In genomic region chr1:223628233-223628632, GRCh38 we compare ENCODE assay signal across 8 cellular contexts. TPM values are rescaled to one million over a fixed set of nuclear protein-coding genes. Genes with fewer than 3 reads are reported as not detected.
DNase-seq lines count a peak whose midpoint lies in the region; ATAC-seq and TF ChIP-seq lines count a peak whose summit lies in the region.

No MANE protein-coding gene starts in this region.

- TF ChIP-seq CTCF in HFF-Myc (IDR thresholded peaks at IDR 0.05; ENCODE audit: low read depth, low read length, missing control alignments), result peak; percentile 77
- TF ChIP-seq CTCF in gastroesophageal sphincter (IDR thresholded peaks at IDR 0.05), result peak in 3 of 4 experiments; percentile 13 to 50 (median 37)

- no peaks in the 10 kb centered on the region for H3K9me3 ChIP-seq in gastroesophageal sphincter

- H3K4me3 ChIP-seq in HFF-Myc (replicated peaks; ENCODE audit: low read depth, low read length) (no peak overlapping the region), gastroesophageal sphincter (no peak overlapping the region)

- no peaks in the 10 kb centered on the region for H3K36me3 ChIP-seq in gastroesophageal sphincter

- WGBS in gastroesophageal sphincter (ENCODE audit: low coverage in 1 of 2), 2 donors, result 94% methylated on average over 2 of the region's 7 CpGs; no CpG with 5 or more reads in 1 of the 2 donors

- DNase-seq in ELF-1 (ENCODE audit: low read depth, low spot score), result peak; percentile 80
- peak; percentile 25 for DNase-seq in HFF-Myc (ENCODE audit: extremely low read depth, low read depth)
- peak; percentile 52 for DNase-seq in NCI-H774 (lab: John Stamatoyannopoulos, UW)
- peak; percentile 11 for DNase-seq in activated T-cell treated with anti-CD3 and anti-CD28 coated beads for 4 hours
- DNase-seq in retina, result peak; percentile 74
- DNase-seq in kidney glomerular epithelial cell (lab: John Stamatoyannopoulos, UW), result no peak

- TF ChIP-seq EP300 in gastroesophageal sphincter (IDR thresholded peaks at IDR 0.05), result no peak

- no peaks in the 10 kb centered on the region for H3K4me1 ChIP-seq in gastroesophageal sphincter

- peaks cover 19% of the 10 kb centered on the region for H3K27me3 ChIP-seq in gastroesophageal sphincter

- TF ChIP-seq POLR2A in gastroesophageal sphincter (IDR thresholded peaks at IDR 0.05) (no peak), GM18505 (IDR thresholded peaks at IDR 0.05; ENCODE audit: borderline replicate concordance, extremely low read depth, insufficient read depth, insufficient read length) (no peak)

- H3K27ac ChIP-seq in gastroesophageal sphincter, result no peak overlapping the region

- ATAC-seq in gastroesophageal sphincter (peak; percentile 10), GM18505 (IDR thresholded peaks at IDR 0.05; ENCODE audit: unreplicated experiment) (no peak)

RNA-seq across cellular contexts. Expression of gene CAPN8, which starts 37.3 kb away (rescaled TPM):
- under 1 TPM in 1 of 4 donors, not detected in 3; 0.45 TPM for total RNA-seq in gastroesophageal sphincter
